ENCODE assay signal across 34 cellular contexts in genomic region chr1:62523860-62524259, GRCh38.
"Had no signal": no experiment of that assay in that cellular context is flagged by ENCODE, and none has a peak within 500 bp of the region (broad histone marks: within the 10 kb centered on the region; RNA-seq: fewer than 3 reads in every experiment).

No MANE protein-coding gene starts in this region.

- DNase-seq: Karpas-422, Kasumi-1, MG63, MM.1S, MV-4-11, NCI-H1048, NCI-H1092, NCI-H1092 treated with DMSO at 0.1 percent for 48 hours, NCI-H1105, NCI-H1105 treated with DMSO at 0.1 percent for 48 hours, NCI-H1417, NCI-H1417 treated with DMSO at 0.1 percent for 48 hours, NCI-H1436, NCI-H1436 treated with DMSO at 0.1 percent for 48 hours, NCI-H146, NCI-H1694, NCI-H1694 treated with DMSO at 0.1 percent for 48 hours, NCI-H187, NCI-H187 treated with DMSO at 0.1 percent for 48 hours, NCI-H1930, NCI-H2029, NCI-H2029 treated with DMSO at 0.1 percent for 48 hours, NCI-H2081, NCI-H2081 treated with DMSO at 0.1 percent for 48 hours, NCI-H2107, NCI-H2171, NCI-H2171 treated with DMSO at 0.1 percent for 48 hours, NCI-H2227 treated with DMSO at 0.1 percent for 48 hours, NCI-H226, NCI-H345, NCI-H446, NCI-H446 treated with DMSO at 0.1 percent for 48 hours, NCI-H510A, NCI-H510A treated with DMSO at 0.1 percent for 48 hours had no signal

- H3K27me3 ChIP-seq: MG63 had no signal

- H3K4me3 ChIP-seq: MG63 had no signal
